In genomic region chr15:62071711-62072308, GRCh38 we compare ENCODE assay signal across 8 cellular contexts. TPM values are rescaled to one million over a fixed set of nuclear protein-coding genes. Genes with fewer than 3 reads are reported as not detected.
DNase-seq lines count a peak whose midpoint lies in the region; ATAC-seq and TF ChIP-seq lines count a peak whose summit lies in the region.

No MANE protein-coding gene starts in this region.

- TF ChIP-seq EP300 in suprapubic skin (IDR thresholded peaks at IDR 0.05) = no peak

- no peaks in the 10 kb centered on the region for H3K27me3 ChIP-seq in suprapubic skin

- no peak for TF ChIP-seq POLR2A in suprapubic skin (IDR thresholded peaks at IDR 0.05)

- no peak for ATAC-seq in HG02970 (IDR thresholded peaks at IDR 0.05; ENCODE audit: low FRiP score, unreplicated experiment)
- no peak for ATAC-seq in activated CD8-positive, alpha-beta memory T cell treated with anti-CD3 and anti-CD28 coated beads, Interleukin-2, amount 10 ng/mL, durations not matched to agents 7 days and 5 days

- H3K9me3 Mint-ChIP-seq in activated CD8-positive, alpha-beta memory T cell treated with anti-CD3 and anti-CD28 coated beads, Interleukin-2, amount 10 ng/mL, durations not matched to agents 7 days and 5 days (ENCODE audit: low read depth) = no peaks in the 10 kb centered on the region
- no peaks in the 10 kb centered on the region for H3K9me3 Mint-ChIP-seq in T-helper 2 cell treated with Interferon-gamma antibody and Interleukin-4, amounts not matched to agents 5 μg/mL and 100 μg/mL, for 36 hours

- no peaks in the 10 kb centered on the region for H3K36me3 ChIP-seq in suprapubic skin

- peaks cover 37% of the 10 kb centered on the region for H3K27me3 Mint-ChIP-seq in activated CD8-positive, alpha-beta memory T cell treated with anti-CD3 and anti-CD28 coated beads, Interleukin-2, amount 10 ng/mL, durations not matched to agents 7 days and 5 days
- peaks cover 40% of the 10 kb centered on the region for H3K27me3 Mint-ChIP-seq in T-helper 2 cell treated with Interferon-gamma antibody and Interleukin-4, amounts not matched to agents 5 μg/mL and 100 μg/mL, for 36 hours (ENCODE audit: low read depth)

- TF ChIP-seq CTCF in HFF-Myc (IDR thresholded peaks at IDR 0.05; ENCODE audit: low read depth, low read length, missing control alignments) (peak; percentile 48), suprapubic skin (IDR thresholded peaks at IDR 0.05) (peak; percentile 44 to 60)

- H3K27ac Mint-ChIP-seq in activated CD8-positive, alpha-beta memory T cell treated with anti-CD3 and anti-CD28 coated beads, Interleukin-2, amount 10 ng/mL, durations not matched to agents 7 days and 5 days = no peak overlapping the region
- no peak overlapping the region for H3K27ac Mint-ChIP-seq in T-helper 2 cell treated with Interferon-gamma antibody and Interleukin-4, amounts not matched to agents 5 μg/mL and 100 μg/mL, for 36 hours

- peak; percentile 69 for DNase-seq in CD1c-positive myeloid dendritic cell (ENCODE audit: extremely low spot score)
- no peak for DNase-seq in HFF-Myc (ENCODE audit: extremely low read depth, low read depth)
- DNase-seq in SK-MEL-5 (ENCODE audit: low read depth, low spot score) = peak; percentile 65
- peak; percentile 31 for DNase-seq in fibroblast of the conjunctiva (ENCODE audit: low read depth)
- DNase-seq in suprapubic skin (ENCODE audit: low spot score in 2 of 2) = no peak
- no peak for DNase-seq in activated CD8-positive, alpha-beta memory T cell treated with anti-CD3 and anti-CD28 coated beads, Interleukin-2, amount 10 ng/mL, durations not matched to agents 7 days and 5 days
- DNase-seq in T-helper 2 cell treated with Interferon-gamma antibody and Interleukin-4, amounts not matched to agents 5 μg/mL and 100 μg/mL, for 36 hours (ENCODE audit: low spot score) = no peak

- CTCF ChIA-PET in activated CD8-positive, alpha-beta memory T cell treated with anti-CD3 and anti-CD28 coated beads, Interleukin-2, amount 10 ng/mL, durations not matched to agents 7 days and 5 days (lab: Charles Lee) = interaction anchor here (0.9 to 6.0 kb wide), 3 partner anchors 11 to 238 kb away, joined by 3 to 34 read pairs (median 3); partner anchors contain the start of gene VPS13C

- no peaks in the 10 kb centered on the region for H3K36me3 Mint-ChIP-seq in activated CD8-positive, alpha-beta memory T cell treated with anti-CD3 and anti-CD28 coated beads, Interleukin-2, amount 10 ng/mL, durations not matched to agents 7 days and 5 days
- H3K36me3 Mint-ChIP-seq in T-helper 2 cell treated with Interferon-gamma antibody and Interleukin-4, amounts not matched to agents 5 μg/mL and 100 μg/mL, for 36 hours (ENCODE audit: low read depth) = no peaks in the 10 kb centered on the region

- no peak overlapping the region for H3K27ac ChIP-seq in suprapubic skin

- peaks cover 25% of the 10 kb centered on the region for H3K4me1 ChIP-seq in suprapubic skin

- H3K4me3 ChIP-seq in HFF-Myc (replicated peaks; ENCODE audit: low read depth, low read length) (no peak overlapping the region), suprapubic skin (no peak overlapping the region)

- H3K4me1 Mint-ChIP-seq in activated CD8-positive, alpha-beta memory T cell treated with anti-CD3 and anti-CD28 coated beads, Interleukin-2, amount 10 ng/mL, durations not matched to agents 7 days and 5 days = peaks cover 14% of the 10 kb centered on the region
- H3K4me1 Mint-ChIP-seq in T-helper 2 cell treated with Interferon-gamma antibody and Interleukin-4, amounts not matched to agents 5 μg/mL and 100 μg/mL, for 36 hours (ENCODE audit: low read depth) = peaks cover 10% of the 10 kb centered on the region

- H3K9me3 ChIP-seq in suprapubic skin = no peaks in the 10 kb centered on the region

- in situ Hi-C loops in SK-MEL-5 (cut with HindIII; ENCODE audit: low pct_unique_long_range_greater_than_20kb, low sequenced_read_pairs) = no loop called here

- H3K4me3 Mint-ChIP-seq in activated CD8-positive, alpha-beta memory T cell treated with anti-CD3 and anti-CD28 coated beads, Interleukin-2, amount 10 ng/mL, durations not matched to agents 7 days and 5 days = no peak overlapping the region
- H3K4me3 Mint-ChIP-seq in T-helper 2 cell treated with Interferon-gamma antibody and Interleukin-4, amounts not matched to agents 5 μg/mL and 100 μg/mL, for 36 hours = no peak overlapping the region

RNA-seq across cellular contexts. Expression of gene C2CD4A, which starts 5.0 kb away (rescaled TPM):
- not detected in 2 replicates for total RNA-seq in SK-MEL-5 (2014; rRNA removed; shearing (Covaris generic))
- polyA plus RNA-seq in SK-MEL-5 (2015; cell fraction: cytosol; rRNA removed) = not detected in 2 replicates
- not detected in 2 replicates for polyA plus RNA-seq in SK-MEL-5 (2015; cell fraction: nucleus; rRNA removed)
- total RNA-seq in suprapubic skin = under 1 TPM in 2 of 4 donors, not detected in 2; 0.45 to 0.62 TPM
- under 1 TPM in 1 of 2 experiments, not detected in 1; 0.07 TPM for total RNA-seq in activated CD8-positive, alpha-beta memory T cell treated with anti-CD3 and anti-CD28 coated beads, Interleukin-2, amount 10 ng/mL, durations not matched to agents 7 days and 5 days

RNA-seq across cellular contexts. Expression of gene VPS13C, which starts 11.6 kb away (rescaled TPM):
- 30.3 and 31.5 TPM in 2 replicates for total RNA-seq in SK-MEL-5 (2014; rRNA removed; shearing (Covaris generic))
- polyA plus RNA-seq in SK-MEL-5 (2015; cell fraction: cytosol; rRNA removed) = 16.2 and 20.8 TPM in 2 replicates
- 116 and 134 TPM in 2 replicates for polyA plus RNA-seq in SK-MEL-5 (2015; cell fraction: nucleus; rRNA removed)
- total RNA-seq in suprapubic skin = 10 to 100 TPM; 30.4 to 74.3 (median 42.8) TPM
- 10 to 100 TPM; 68.9 to 88.8 TPM for total RNA-seq in activated CD8-positive, alpha-beta memory T cell treated with anti-CD3 and anti-CD28 coated beads, Interleukin-2, amount 10 ng/mL, durations not matched to agents 7 days and 5 days

Comparison
In these comparisons a context has a peak if more than half of its experiments do, and no peak if none do; other contexts are left out.
1. DNase-seq: peak in CD1c-positive myeloid dendritic cell (single experiment), SK-MEL-5 (single experiment) and fibroblast of the conjunctiva (single experiment); none in HFF-Myc (single experiment), suprapubic skin (0 of 2), activated CD8-positive, alpha-beta memory T cell treated with anti-CD3 and anti-CD28 coated beads, Interleukin-2, amount 10 ng/mL, durations not matched to agents 7 days and 5 days (single experiment) and T-helper 2 cell treated with Interferon-gamma antibody and Interleukin-4, amounts not matched to agents 5 μg/mL and 100 μg/mL, for 36 hours (single experiment).